Comparison of ENCODE assay signal across 13 cellular contexts in genomic region chr14:32109676-32110075, GRCh38. TPM values are rescaled to one million over a fixed set of nuclear protein-coding genes. Genes with fewer than 3 reads are reported as not detected.
DNase-seq lines count a peak whose midpoint lies in the region; ATAC-seq and TF ChIP-seq lines count a peak whose summit lies in the region.
"Had no signal": no experiment of that assay in that cellular context is flagged by ENCODE, and none has a peak within 500 bp of the region (broad histone marks: within the 10 kb centered on the region; RNA-seq: fewer than 3 reads in every experiment).

No MANE protein-coding gene starts in this region.

- no peaks in the 10 kb centered on the region for H3K9me3 ChIP-seq in fibroblast of lung (ENCODE audit: control insufficient read depth, insufficient read depth, low read depth, low read length)

- H3K36me3 Mint-ChIP-seq in WTC11, result peaks cover 4% of the 10 kb centered on the region

- H3K27ac ChIP-seq in fibroblast of lung (ENCODE audit: insufficient read depth, low read length), result no peak overlapping the region

- no peaks in the 10 kb centered on the region for H3K4me1 ChIP-seq in fibroblast of lung (ENCODE audit: control insufficient read depth, extremely low read depth, insufficient read depth, low read length)

- no peak overlapping the region for H3K4me3 Mint-ChIP-seq in WTC11
- H3K4me3 Mint-ChIP-seq: activated CD4-positive, alpha-beta memory T cell treated with anti-CD3 and anti-CD28 coated beads for 36 hours; brain; CD8-positive, alpha-beta T cell had no signal

- no peak overlapping the region for H3K4me3 ChIP-seq in fibroblast of lung (replicated peaks in 1 of 4; ENCODE audit: control extremely low read depth in 1 of 4, insufficient read depth in 1 of 4, low read depth in 3 of 4, low read length in 4 of 4)
- H3K4me3 ChIP-seq in skeletal muscle cell (ENCODE audit: low read depth, low read length), result no peak overlapping the region

- no peak for TF ChIP-seq CTCF in fibroblast of lung (conservative IDR thresholded peaks at IDR 0.05 in 1 of 2, IDR thresholded peaks at IDR 0.05 in 1 of 2; ENCODE audit: low read depth in 1 of 2, low read length in 2 of 2)
- no peak for TF ChIP-seq CTCF in WTC11 (IDR thresholded peaks at IDR 0.05)

- DNase-seq in EL (peak; percentile 89), RPMI7951 (ENCODE audit: low read depth) (peak; percentile 10), fibroblast of lung (ENCODE audit: low read depth in 2 of 2) (peak; percentile 31 to 93), skeletal muscle cell (ENCODE audit: low read depth) (peak; percentile 31), WTC11 (ENCODE audit: low spot score) (no peak)
- DNase-seq: activated CD4-positive, alpha-beta memory T cell treated with anti-CD3 and anti-CD28 coated beads for 36 hours; activated effector memory CD4-positive, alpha-beta T cell treated with Interleukin-2 at 50 U/mL for 16 hours; CD8-positive, alpha-beta T cell; effector memory CD4-positive, alpha-beta T cell; NCI-H1105 had no signal

- H4K20me1 ChIP-seq in fibroblast of lung (ENCODE audit: control insufficient read depth, extremely low read depth, insufficient read depth, low read length), result no peaks in the 10 kb centered on the region

- H3K9me3 Mint-ChIP-seq in WTC11, result peaks cover 3% of the 10 kb centered on the region; the same call in 1 of the 2 replicates
- H3K9me3 Mint-ChIP-seq: activated CD4-positive, alpha-beta memory T cell treated with anti-CD3 and anti-CD28 coated beads for 36 hours; CD8-positive, alpha-beta T cell had no signal

- no peak overlapping the region for H3K9ac ChIP-seq in fibroblast of lung (ENCODE audit: insufficient read depth, low read length)

- no peak overlapping the region for H2AFZ ChIP-seq in fibroblast of lung (ENCODE audit: low read length)

- CTCF ChIA-PET in WTC11 (lab: Charles Lee), result no interaction called here

- no peak for ATAC-seq in HG02588 (IDR thresholded peaks at IDR 0.05; ENCODE audit: unreplicated experiment)
- no peak for ATAC-seq in HG03135 (IDR thresholded peaks at IDR 0.05; ENCODE audit: unreplicated experiment)
- ATAC-seq in WTC11, result no peak
- ATAC-seq: CD8-positive, alpha-beta T cell had no signal

- no peak overlapping the region; the same call in 1 of the 2 replicates for H3K27ac Mint-ChIP-seq in WTC11
- H3K27ac Mint-ChIP-seq: activated CD4-positive, alpha-beta memory T cell treated with anti-CD3 and anti-CD28 coated beads for 36 hours; CD8-positive, alpha-beta T cell had no signal

- H3K4me1 Mint-ChIP-seq in WTC11, result peaks cover 11% of the 10 kb centered on the region; the same call in 1 of the 2 replicates

- no peaks in the 10 kb centered on the region for H3K27me3 ChIP-seq in fibroblast of lung (ENCODE audit: control insufficient read depth, insufficient read depth, low read length)

- peak overlapping the region; percentile 5 for H3K4me2 ChIP-seq in fibroblast of lung (ENCODE audit: extremely low read depth, insufficient read depth, low read length)

- no peaks in the 10 kb centered on the region for H3K27me3 Mint-ChIP-seq in WTC11 (ENCODE audit: low read depth)
- H3K27me3 Mint-ChIP-seq: activated CD4-positive, alpha-beta memory T cell treated with anti-CD3 and anti-CD28 coated beads for 36 hours; brain had no signal

- H3K36me3 ChIP-seq in fibroblast of lung (ENCODE audit: control insufficient read depth, insufficient read depth, low read length), result no peaks in the 10 kb centered on the region

- POLR2A ChIA-PET in WTC11 (lab: Charles Lee), result interaction anchor here (0.8 kb wide), 1 partner anchor 33 kb away, joined by 3 read pairs; no protein-coding TSS in a partner anchor

- H3K79me2 ChIP-seq in fibroblast of lung (ENCODE audit: control insufficient read depth, insufficient read depth, low read length), result peaks cover 12% of the 10 kb centered on the region

TF ChIP-seq in WTC11, 78 proteins besides CTCF, POLR2A, EP300 and RAD21:
- TF ChIP-seq GTF2I (CRISPR knock-in tag; conservative IDR thresholded peaks at IDR 0.05) (no peak), FOXJ3 (CRISPR knock-in tag; IDR thresholded peaks at IDR 0.05; ENCODE audit: borderline replicate concordance) (no peak), SMAD4 (CRISPR knock-in tag; IDR thresholded peaks at IDR 0.05) (no peak), ZNF671 (CRISPR knock-in tag; IDR thresholded peaks at IDR 0.05) (no peak), IRF1 (CRISPR knock-in tag; IDR thresholded peaks at IDR 0.05) (no peak), ZNF263 (CRISPR knock-in tag; IDR thresholded peaks at IDR 0.05; ENCODE audit: low read depth) (no peak), RORB (CRISPR knock-in tag; IDR thresholded peaks at IDR 0.05) (no peak), GRHL2 (CRISPR knock-in tag; IDR thresholded peaks at IDR 0.05; ENCODE audit: insufficient replicate concordance, severe bottlenecking) (no peak), TEAD1 (CRISPR knock-in tag; IDR thresholded peaks at IDR 0.05) (no peak), SP1 (CRISPR knock-in tag; conservative IDR thresholded peaks at IDR 0.05) (no peak), ZNF121 (CRISPR knock-in tag; IDR thresholded peaks at IDR 0.05) (no peak), FOXP1 (CRISPR knock-in tag; IDR thresholded peaks at IDR 0.05; ENCODE audit: borderline replicate concordance) (no peak)
- TF ChIP-seq, protein P1, sequence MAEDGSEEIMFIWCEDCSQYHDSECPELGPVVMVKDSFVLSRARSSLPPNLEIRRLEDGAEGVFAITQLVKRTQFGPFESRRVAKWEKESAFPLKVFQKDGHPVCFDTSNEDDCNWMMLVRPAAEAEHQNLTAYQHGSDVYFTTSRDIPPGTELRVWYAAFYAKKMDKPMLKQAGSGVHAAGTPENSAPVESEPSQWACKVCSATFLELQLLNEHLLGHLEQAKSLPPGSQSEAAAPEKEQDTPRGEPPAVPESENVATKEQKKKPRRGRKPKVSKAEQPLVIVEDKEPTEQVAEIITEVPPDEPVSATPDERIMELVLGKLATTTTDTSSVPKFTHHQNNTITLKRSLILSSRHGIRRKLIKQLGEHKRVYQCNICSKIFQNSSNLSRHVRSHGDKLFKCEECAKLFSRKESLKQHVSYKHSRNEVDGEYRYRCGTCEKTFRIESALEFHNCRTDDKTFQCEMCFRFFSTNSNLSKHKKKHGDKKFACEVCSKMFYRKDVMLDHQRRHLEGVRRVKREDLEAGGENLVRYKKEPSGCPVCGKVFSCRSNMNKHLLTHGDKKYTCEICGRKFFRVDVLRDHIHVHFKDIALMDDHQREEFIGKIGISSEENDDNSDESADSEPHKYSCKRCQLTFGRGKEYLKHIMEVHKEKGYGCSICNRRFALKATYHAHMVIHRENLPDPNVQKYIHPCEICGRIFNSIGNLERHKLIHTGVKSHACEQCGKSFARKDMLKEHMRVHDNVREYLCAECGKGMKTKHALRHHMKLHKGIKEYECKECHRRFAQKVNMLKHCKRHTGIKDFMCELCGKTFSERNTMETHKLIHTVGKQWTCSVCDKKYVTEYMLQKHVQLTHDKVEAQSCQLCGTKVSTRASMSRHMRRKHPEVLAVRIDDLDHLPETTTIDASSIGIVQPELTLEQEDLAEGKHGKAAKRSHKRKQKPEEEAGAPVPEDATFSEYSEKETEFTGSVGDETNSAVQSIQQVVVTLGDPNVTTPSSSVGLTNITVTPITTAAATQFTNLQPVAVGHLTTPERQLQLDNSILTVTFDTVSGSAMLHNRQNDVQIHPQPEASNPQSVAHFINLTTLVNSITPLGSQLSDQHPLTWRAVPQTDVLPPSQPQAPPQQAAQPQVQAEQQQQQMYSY (CRISPR knock-in tag; IDR thresholded peaks at IDR 0.05), result no peak

RNA-seq across cellular contexts. Expression of gene ARHGAP5, which starts 32.6 kb away (rescaled TPM):
- 52.5 and 66.9 TPM in 2 replicates for total RNA-seq in RPMI7951 (2014; rRNA removed; shearing (Covaris generic))
- total RNA-seq in fibroblast of lung (68.4 and 76.3 TPM in 2 replicates), WTC11 (2021) (55.9 to 66.9 TPM (median 60.9 TPM) in 3 replicates)
- 23.5 and 37.0 TPM in 2 replicates for polyA plus RNA-seq in fibroblast of lung
- 16.7 and 25.8 TPM in 2 replicates for polyA plus RNA-seq in fibroblast of lung (2012)
- 1.4 and 5.1 TPM in 2 replicates for polyA minus RNA-seq in fibroblast of lung (ENCODE audit: low replicate concordance)
